8 cellular contexts compared by ENCODE assay signal in genomic region chr12:109462868-109463692, GRCh38. TPM values are rescaled to one million over a fixed set of nuclear protein-coding genes. Genes with fewer than 3 reads are reported as not detected.
DNase-seq lines count a peak whose midpoint lies in the region; ATAC-seq and TF ChIP-seq lines count a peak whose summit lies in the region.

No MANE protein-coding gene starts in this region.

- peak overlapping the region; percentile 80 for H2BK12ac ChIP-seq in trophoblast cell (ENCODE audit: low read length)

- H2AFZ ChIP-seq in trophoblast cell (ENCODE audit: insufficient read depth, low read length, poor library complexity): peak overlapping the region; percentile 3

- POLR2A ChIA-PET in A673 (lab: Charles Lee; ENCODE audit: low non-redundant PET): interaction anchor here (0.5 to 0.7 kb wide), 3 partner anchors 20 to 308 kb away, joined by 3 to 5 read pairs (median 4); no protein-coding TSS in a partner anchor

- peak overlapping the region; percentile 90 for H4K91ac ChIP-seq in trophoblast cell (ENCODE audit: low read depth, low read length)

- H3K18ac ChIP-seq in trophoblast cell (ENCODE audit: low read length): peak overlapping the region; percentile 23

- peak overlapping the region; percentile 16 for H3K4me3 ChIP-seq in A673 (ENCODE audit: low read depth, low read length, poor library complexity, severe bottlenecking)
- no peak overlapping the region for H3K4me3 ChIP-seq in trophoblast cell (ENCODE audit: low read depth, low read length)

- H3K4me2 ChIP-seq in trophoblast cell (ENCODE audit: low read length): peak overlapping the region; percentile 51

- peak overlapping the region; percentile 4 for H4K12ac ChIP-seq in trophoblast cell (ENCODE audit: low read depth, low read length)

- no TSS peak for BruUV-seq in A673 (replicated peaks; lab: Mats Ljungman, UMichigan)

- no peak overlapping the region for H3K4me3 Mint-ChIP-seq in activated T-helper 2 cell treated with anti-CD3 and anti-CD28 coated beads, Interferon-gamma antibody, Interleukin-2, Interleukin-4, amounts not matched to agents 10 μg/mL and 5 μg/mL and 100 μg/mL, durations not matched to agents 14 hours and 24 hours and 36 hours (ENCODE audit: low read depth)

- H4K8ac ChIP-seq in trophoblast cell (ENCODE audit: low read depth, low read length): peak overlapping the region; percentile 80

- H3K36me3 Mint-ChIP-seq in activated T-helper 2 cell treated with anti-CD3 and anti-CD28 coated beads, Interferon-gamma antibody, Interleukin-2, Interleukin-4, amounts not matched to agents 10 μg/mL and 5 μg/mL and 100 μg/mL, durations not matched to agents 14 hours and 24 hours and 36 hours (ENCODE audit: low read depth): peaks cover 30% of the 10 kb centered on the region

- H3K4me1 Mint-ChIP-seq in activated T-helper 2 cell treated with anti-CD3 and anti-CD28 coated beads, Interferon-gamma antibody, Interleukin-2, Interleukin-4, amounts not matched to agents 10 μg/mL and 5 μg/mL and 100 μg/mL, durations not matched to agents 14 hours and 24 hours and 36 hours (ENCODE audit: low read depth): peaks cover 32% of the 10 kb centered on the region

- peak overlapping the region; percentile 30 for H3K27ac Mint-ChIP-seq in activated T-helper 2 cell treated with anti-CD3 and anti-CD28 coated beads, Interferon-gamma antibody, Interleukin-2, Interleukin-4, amounts not matched to agents 10 μg/mL and 5 μg/mL and 100 μg/mL, durations not matched to agents 14 hours and 24 hours and 36 hours

- peak overlapping the region; percentile 71 for H3K9ac ChIP-seq in trophoblast cell (ENCODE audit: low read length)

- H3K14ac ChIP-seq in trophoblast cell (ENCODE audit: low read length): peak overlapping the region; percentile 70

- H2BK120ac ChIP-seq in trophoblast cell (ENCODE audit: insufficient read depth, low read length, poor library complexity): peak overlapping the region; percentile 88

- no peak overlapping the region for H3K23ac ChIP-seq in trophoblast cell (ENCODE audit: low read length)

- H3K4me1 ChIP-seq in A673 (ENCODE audit: insufficient read depth, low read length, poor library complexity, severe bottlenecking) (peaks cover 50% of the 10 kb centered on the region), trophoblast cell (ENCODE audit: control insufficient read depth in 1 of 2, insufficient read depth in 2 of 2, low read length in 2 of 2) (peaks cover 72 to 78% of the 10 kb centered on the region in 2 experiments)

- H3K27ac ChIP-seq in A673 (ENCODE audit: low read depth, low read length, poor library complexity, severe bottlenecking) (peak overlapping the region; percentile 98), trophoblast cell (ENCODE audit: low read depth, low read length) (peak overlapping the region; percentile 98)

- intact Hi-C loops in A673 (cut with micrococcal nuclease; ENCODE audit: unreplicated experiment): loop anchor here (5.0 kb wide), 1 partner anchor 606 kb away; the partner anchor contains the start of gene SSH1
- intact Hi-C loops in activated T-helper 2 cell treated with anti-CD3 and anti-CD28 coated beads, Interferon-gamma antibody, Interleukin-2, Interleukin-4, amounts not matched to agents 10 μg/mL and 5 μg/mL and 100 μg/mL, durations not matched to agents 14 hours and 24 hours and 36 hours (cut with micrococcal nuclease): no loop called here
- intact Hi-C loops in Right ventricle myocardium inferior (cut with DNase I): no loop called here

- peak overlapping the region; percentile 85 for H3K4ac ChIP-seq in trophoblast cell (ENCODE audit: low read depth, low read length)

- H2AK5ac ChIP-seq in trophoblast cell (ENCODE audit: low read length): peak overlapping the region; percentile 73

- H3K27me3 Mint-ChIP-seq in activated T-helper 2 cell treated with anti-CD3 and anti-CD28 coated beads, Interferon-gamma antibody, Interleukin-2, Interleukin-4, amounts not matched to agents 10 μg/mL and 5 μg/mL and 100 μg/mL, durations not matched to agents 14 hours and 24 hours and 36 hours (ENCODE audit: low read depth): no peaks in the 10 kb centered on the region

- H3K79me1 ChIP-seq in trophoblast cell (ENCODE audit: low read length): peaks cover 56% of the 10 kb centered on the region

- no peaks in the 10 kb centered on the region for H3K9me3 Mint-ChIP-seq in activated T-helper 2 cell treated with anti-CD3 and anti-CD28 coated beads, Interferon-gamma antibody, Interleukin-2, Interleukin-4, amounts not matched to agents 10 μg/mL and 5 μg/mL and 100 μg/mL, durations not matched to agents 14 hours and 24 hours and 36 hours

- peak overlapping the region; percentile 99 for H2BK5ac ChIP-seq in trophoblast cell (ENCODE audit: low read depth, low read length, poor library complexity)

- ATAC-seq in Right ventricle myocardium inferior: peak; percentile 81

- H3K9me3 ChIP-seq in A673 (ENCODE audit: low read depth, low read length, poor library complexity, severe bottlenecking): no peaks in the 10 kb centered on the region
- no peaks in the 10 kb centered on the region for H3K9me3 ChIP-seq in trophoblast cell (ENCODE audit: insufficient read depth, low read depth, low read length)

- TF ChIP-seq CTCF in A673 (conservative IDR thresholded peaks at IDR 0.05; ENCODE audit: low read depth, low read length): no peak

- CTCF ChIA-PET in A673 (lab: Charles Lee): interaction anchor here (1.1 to 1.5 kb wide), 2 partner anchors 30 to 35 kb away, joined by 3 to 5 read pairs; no protein-coding TSS in a partner anchor

- peaks cover 39% of the 10 kb centered on the region for H3K79me2 ChIP-seq in trophoblast cell (ENCODE audit: control insufficient read depth, insufficient read depth, low read length, poor library complexity)

- DNase-seq in A673 (ENCODE audit: low spot score) (peak; percentile 96), HT1080 (ENCODE audit: low read depth) (peak; percentile 95), Right ventricle myocardium inferior (ENCODE audit: missing footprints) (peak; percentile 87), trophoblast cell (peak; percentile 71 to 82), NCI-H2171 (lab: John Stamatoyannopoulos, UW) (no peak), COLO668 (lab: John Stamatoyannopoulos, UW; ENCODE audit: unreplicated experiment) (no peak), NCI-H524 treated with DMSO at 0.1 percent for 48 hours (lab: John Stamatoyannopoulos, UW) (no peak)
- DNase-seq in activated T-helper 2 cell treated with anti-CD3 and anti-CD28 coated beads, Interferon-gamma antibody, Interleukin-2, Interleukin-4, amounts not matched to agents 10 μg/mL and 5 μg/mL and 100 μg/mL, durations not matched to agents 14 hours and 24 hours and 36 hours (ENCODE audit: low spot score): no peak

- H3K36me3 ChIP-seq in A673 (ENCODE audit: insufficient read depth, low read length, poor library complexity, severe bottlenecking): peaks cover under 1% of the 10 kb centered on the region
- peaks cover 42% of the 10 kb centered on the region in 2 experiments for H3K36me3 ChIP-seq in trophoblast cell (ENCODE audit: control insufficient read depth in 1 of 2, insufficient read depth in 2 of 2, low read length in 2 of 2)

- WGBS in trophoblast cell (ENCODE audit: extremely low coverage, insufficient coverage, insufficient read length): no CpG with 5 or more reads among the region's 14 CpGs

- H3K27me3 ChIP-seq in A673 (replicated peaks; ENCODE audit: insufficient read depth, low read depth, low read length, poor library complexity) (no peaks in the 10 kb centered on the region), trophoblast cell (ENCODE audit: insufficient read depth, low read length) (no peaks in the 10 kb centered on the region)

RNA-seq across cellular contexts. Expression of gene KCTD10, which starts 14.0 kb away (rescaled TPM):
- total RNA-seq in A673 (2021) (54.5 and 55.2 TPM in 2 replicates), Right ventricle myocardium inferior (32.2 TPM)
- 44.6 and 56.3 TPM in 2 replicates for total RNA-seq in HT1080 (2014; rRNA removed; shearing (Covaris generic))
- 53.5 and 68.4 TPM in 2 replicates for polyA plus RNA-seq in HT1080 (2015; cell fraction: cytosol; rRNA removed)
- 68.8 and 83.3 TPM in 2 replicates for polyA plus RNA-seq in HT1080 (2015; cell fraction: nucleus; rRNA removed)
- total RNA-seq in activated T-helper 2 cell treated with anti-CD3 and anti-CD28 coated beads, Interferon-gamma antibody, Interleukin-2, Interleukin-4, amounts not matched to agents 10 μg/mL and 5 μg/mL and 100 μg/mL, durations not matched to agents 14 hours and 24 hours and 36 hours: 51.5 and 54.4 TPM in 2 replicates
- 105 and 107 TPM in 2 replicates for polyA plus RNA-seq in trophoblast cell (2013)

RNA-seq across cellular contexts. Expression of gene UBE3B, which starts 14.4 kb away (rescaled TPM):
- total RNA-seq in A673 (2021) (29.2 and 31.7 TPM in 2 replicates), Right ventricle myocardium inferior (56.1 TPM)
- total RNA-seq in HT1080 (2014; rRNA removed; shearing (Covaris generic)): 31.0 and 32.2 TPM in 2 replicates
- polyA plus RNA-seq in HT1080 (2015; cell fraction: cytosol; rRNA removed): 30.4 and 33.7 TPM in 2 replicates
- 53.6 and 54.2 TPM in 2 replicates for polyA plus RNA-seq in HT1080 (2015; cell fraction: nucleus; rRNA removed)
- total RNA-seq in activated T-helper 2 cell treated with anti-CD3 and anti-CD28 coated beads, Interferon-gamma antibody, Interleukin-2, Interleukin-4, amounts not matched to agents 10 μg/mL and 5 μg/mL and 100 μg/mL, durations not matched to agents 14 hours and 24 hours and 36 hours: 30.6 and 31.2 TPM in 2 replicates
- polyA plus RNA-seq in trophoblast cell (2013): 21.3 and 22.4 TPM in 2 replicates

Comparison
In these comparisons a context has a peak if more than half of its experiments do, and no peak if none do; other contexts are left out.
1. DNase-seq: peak in A673 (single experiment), HT1080 (single experiment), Right ventricle myocardium inferior (single experiment) and trophoblast cell (2 of 2); none in activated T-helper 2 cell treated with anti-CD3 and anti-CD28 coated beads, Interferon-gamma antibody, Interleukin-2, Interleukin-4, amounts not matched to agents 10 μg/mL and 5 μg/mL and 100 μg/mL, durations not matched to agents 14 hours and 24 hours and 36 hours (single experiment), NCI-H2171 (single experiment), COLO668 (single experiment) and NCI-H524 treated with DMSO at 0.1 percent for 48 hours (single experiment).